1 cellular context compared by ENCODE assay signal in the genomic region with DNA sequence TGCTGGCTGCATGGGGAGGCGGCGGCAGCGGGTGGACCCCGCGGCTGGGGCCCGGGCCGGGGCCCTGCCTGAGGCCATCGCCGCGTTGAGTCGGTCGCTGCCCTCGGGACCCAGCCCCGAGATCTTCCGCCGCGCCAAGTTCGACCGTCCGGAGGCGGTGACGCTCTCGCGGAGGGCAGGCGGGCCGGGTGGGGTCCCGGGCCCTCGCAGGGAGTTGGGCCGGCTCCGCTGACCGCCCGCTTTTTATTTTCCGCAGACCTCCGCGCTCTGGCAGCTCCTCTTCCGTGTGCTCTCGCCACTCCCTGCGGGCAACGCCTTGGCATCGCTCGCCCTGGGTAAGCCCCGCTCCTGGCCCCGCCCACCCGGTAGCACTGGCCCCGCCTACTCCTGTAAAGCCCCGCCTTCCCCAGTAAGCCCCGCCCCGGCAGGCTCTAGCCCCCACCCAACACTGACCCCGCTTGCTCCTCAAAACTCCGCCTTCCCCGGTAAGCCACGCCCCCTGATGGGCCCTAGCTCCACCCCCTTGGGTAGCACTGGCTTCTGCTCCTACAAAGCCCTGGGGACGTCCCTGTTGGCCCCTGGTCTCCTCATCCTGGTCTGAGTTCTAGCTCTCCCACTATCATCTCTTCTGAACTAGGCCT.
TF ChIP-seq lines count a peak whose summit lies in the region.

No MANE protein-coding gene starts in this region.

TF ChIP-seq in SK-N-SH, 30 proteins besides CTCF, POLR2A, EP300 and RAD21 (continued from another document):
- TF ChIP-seq, protein P1, sequence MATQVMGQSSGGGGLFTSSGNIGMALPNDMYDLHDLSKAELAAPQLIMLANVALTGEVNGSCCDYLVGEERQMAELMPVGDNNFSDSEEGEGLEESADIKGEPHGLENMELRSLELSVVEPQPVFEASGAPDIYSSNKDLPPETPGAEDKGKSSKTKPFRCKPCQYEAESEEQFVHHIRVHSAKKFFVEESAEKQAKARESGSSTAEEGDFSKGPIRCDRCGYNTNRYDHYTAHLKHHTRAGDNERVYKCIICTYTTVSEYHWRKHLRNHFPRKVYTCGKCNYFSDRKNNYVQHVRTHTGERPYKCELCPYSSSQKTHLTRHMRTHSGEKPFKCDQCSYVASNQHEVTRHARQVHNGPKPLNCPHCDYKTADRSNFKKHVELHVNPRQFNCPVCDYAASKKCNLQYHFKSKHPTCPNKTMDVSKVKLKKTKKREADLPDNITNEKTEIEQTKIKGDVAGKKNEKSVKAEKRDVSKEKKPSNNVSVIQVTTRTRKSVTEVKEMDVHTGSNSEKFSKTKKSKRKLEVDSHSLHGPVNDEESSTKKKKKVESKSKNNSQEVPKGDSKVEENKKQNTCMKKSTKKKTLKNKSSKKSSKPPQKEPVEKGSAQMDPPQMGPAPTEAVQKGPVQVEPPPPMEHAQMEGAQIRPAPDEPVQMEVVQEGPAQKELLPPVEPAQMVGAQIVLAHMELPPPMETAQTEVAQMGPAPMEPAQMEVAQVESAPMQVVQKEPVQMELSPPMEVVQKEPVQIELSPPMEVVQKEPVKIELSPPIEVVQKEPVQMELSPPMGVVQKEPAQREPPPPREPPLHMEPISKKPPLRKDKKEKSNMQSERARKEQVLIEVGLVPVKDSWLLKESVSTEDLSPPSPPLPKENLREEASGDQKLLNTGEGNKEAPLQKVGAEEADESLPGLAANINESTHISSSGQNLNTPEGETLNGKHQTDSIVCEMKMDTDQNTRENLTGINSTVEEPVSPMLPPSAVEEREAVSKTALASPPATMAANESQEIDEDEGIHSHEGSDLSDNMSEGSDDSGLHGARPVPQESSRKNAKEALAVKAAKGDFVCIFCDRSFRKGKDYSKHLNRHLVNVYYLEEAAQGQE (IDR thresholded peaks at IDR 0.05; ENCODE audit: low read depth, low read length) = no peak
- no peak for TF ChIP-seq NFIC (IDR thresholded peaks at IDR 0.05; ENCODE audit: borderline replicate concordance)
